ENCODE assay signal across 14 cellular contexts in genomic region chr2:134975281-134976009, GRCh38.
"Had no signal": no experiment of that assay in that cellular context is flagged by ENCODE, and none has a peak within 500 bp of the region (broad histone marks: within the 10 kb centered on the region; RNA-seq: fewer than 3 reads in every experiment).

No MANE protein-coding gene starts in this region.

- H3K36me3 ChIP-seq: adrenal gland, gastrocnemius medialis, stomach, uterus had no signal

- H3K4me2 ChIP-seq: smooth muscle cell had no signal

- H3K4me1 ChIP-seq: adrenal gland, gastrocnemius medialis, stomach, uterus had no signal

- ATAC-seq: activated CD8-positive, alpha-beta T cell treated with anti-CD3 and anti-CD28 coated beads for 36 hours; activated T-cell treated with anti-CD3 and anti-CD28 coated beads, Interleukin-2, amount 50 U/mL, for 4 hours; gastrocnemius medialis; WTC11 had no signal

- DNase-seq: activated CD4-positive, alpha-beta T cell treated with anti-CD3 and anti-CD28 coated beads for 4 hours; activated CD8-positive, alpha-beta T cell treated with anti-CD3 and anti-CD28 coated beads for 36 hours; activated effector memory CD4-positive, alpha-beta T cell treated with Interleukin-2 at 50 U/mL for 16 hours; activated T-cell treated with anti-CD3 and anti-CD28 coated beads, Interleukin-2, amount 50 U/mL, for 4 hours; adrenal gland; endodermal cell; gastrocnemius medialis; mesendoderm; occipital lobe; stomach; T-helper 2 cell; uterus had no signal

- H3K9me3 ChIP-seq: adrenal gland, gastrocnemius medialis, uterus had no signal

- H3K4me3 ChIP-seq: adrenal gland, gastrocnemius medialis, smooth muscle cell, stomach, uterus had no signal

- H3K27ac ChIP-seq: adrenal gland, gastrocnemius medialis, stomach, uterus had no signal

- H3K27me3 ChIP-seq: adrenal gland, gastrocnemius medialis, stomach, uterus had no signal
